In the genomic region with DNA sequence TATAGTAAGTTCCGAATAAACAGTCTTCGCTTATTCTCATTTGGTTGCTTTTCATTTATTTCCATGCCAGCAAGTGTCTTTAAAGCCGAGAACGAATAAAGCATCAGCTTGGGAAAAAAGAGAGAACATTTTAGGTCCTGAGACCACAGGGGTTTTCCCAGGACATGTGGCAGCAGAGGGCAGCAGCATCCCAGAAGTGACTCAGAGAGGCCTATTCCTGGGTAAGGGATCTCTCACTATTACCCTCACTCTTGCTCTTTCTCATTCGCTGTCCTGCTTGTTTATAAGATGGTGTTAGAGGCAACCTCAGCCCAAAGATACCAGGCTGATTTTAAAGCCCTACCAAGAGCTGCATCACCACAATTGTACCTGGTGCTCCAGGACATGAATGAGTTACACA, we compare ENCODE assay signal across 12 cellular contexts. TPM values are rescaled to one million over a fixed set of nuclear protein-coding genes. Genes with fewer than 3 reads are reported as not detected.
DNase-seq lines count a peak whose midpoint lies in the region; ATAC-seq, FAIRE-seq and TF ChIP-seq lines count a peak whose summit lies in the region.
"Not testable (repeated sequence)": the region's sequence is repeated elsewhere in the genome, so short reads cannot be mapped to it uniquely, and the experiment has no call there.
"Had no signal": no experiment of that assay in that cellular context is flagged by ENCODE, and none has a peak within 500 bp of the region (broad histone marks: within the 10 kb centered on the region; RNA-seq: fewer than 3 reads in every experiment).

No MANE protein-coding gene starts in this region.

- not testable (repeated sequence) for BruUV-seq in IMR-90 (replicated peaks; lab: Mats Ljungman, UMichigan)

- FAIRE-seq in GM12892 (lab: Jason Lieb, UNC) (peak; percentile 92), H1 (lab: Jason Lieb, UNC) (peak; percentile 19)

- H3K36me3 Mint-ChIP-seq in WTC11 = not testable (repeated sequence)

- H3K27me3 ChIP-seq in IMR-90 (ENCODE audit: control insufficient read depth, insufficient read depth, low read length); H1 (replicated peaks in 1 of 4; ENCODE audit: control insufficient read depth in 3 of 4, extremely low read depth in 1 of 4, insufficient read depth in 3 of 4, low read length in 3 of 4); right lobe of liver: not testable (repeated sequence)

- H3K4me3 Mint-ChIP-seq in WTC11 = not testable (repeated sequence)

- not testable (repeated sequence) for H3K4me2 ChIP-seq in IMR-90 (ENCODE audit: low read depth, low read length); H1 (ENCODE audit: insufficient read depth in 1 of 2, low read depth in 2 of 2, low read length in 2 of 2)

- not testable (repeated sequence) for H3K23ac ChIP-seq in IMR-90 (ENCODE audit: low read depth, low read length); H1 (ENCODE audit: insufficient read length)

- not testable (repeated sequence) for TF ChIP-seq EP300 in H1 (IDR thresholded peaks at IDR 0.05; ENCODE audit: borderline replicate concordance in 1 of 2, low read depth in 2 of 2, low read length in 2 of 2)

- H3K27me3 Mint-ChIP-seq in WTC11 (ENCODE audit: low read depth) = not testable (repeated sequence)

- H3K23me2 ChIP-seq in H1 (ENCODE audit: low read depth, low read length) = not testable (repeated sequence)

- not testable (repeated sequence) for H3K18ac ChIP-seq in IMR-90 (ENCODE audit: low read depth, low read length); H1 (ENCODE audit: extremely low read depth, low read length)

- not testable (repeated sequence) for H3K9me3 ChIP-seq in IMR-90 (ENCODE audit: control insufficient read depth, insufficient read depth, low read length); H1 (ENCODE audit: insufficient read depth in 2 of 2, low read depth in 1 of 2, low read length in 1 of 2); right lobe of liver

- dilution Hi-C loops in IMR-90 (cut with HindIII; ENCODE audit: low sequenced_read_pairs, unreplicated experiment) = not testable (repeated sequence)

- not testable (repeated sequence) for H3K79me2 ChIP-seq in H1 (ENCODE audit: control insufficient read depth in 1 of 2, insufficient read depth in 2 of 2, low read length in 2 of 2)

- intact Hi-C loops in IMR-90 (cut with micrococcal nuclease); left ventricle myocardium superior (cut with micrococcal nuclease); right lobe of liver (cut with DNase I): not testable (repeated sequence)

- H3K4me3 ChIP-seq in IMR-90 (ENCODE audit: insufficient read depth, low read depth, low read length); H1 (ENCODE audit: extremely low read depth in 1 of 4, insufficient read depth in 2 of 4, low read depth in 3 of 4, low read length in 4 of 4); right lobe of liver: not testable (repeated sequence)

- not testable (repeated sequence) for H2BK15ac ChIP-seq in IMR-90 (ENCODE audit: low read depth, low read length); H1 (ENCODE audit: low read length)

- not testable (repeated sequence) for TF ChIP-seq RAD21 in IMR-90 (IDR thresholded peaks at IDR 0.05; ENCODE audit: low read length); H1 (IDR thresholded peaks at IDR 0.05 in 1 of 2, conservative IDR thresholded peaks at IDR 0.05 in 1 of 2; ENCODE audit: low read depth in 2 of 2, low read length in 2 of 2)

- not testable (repeated sequence) for H3K9me3 Mint-ChIP-seq in WTC11

- not testable (repeated sequence) for H2BK5ac ChIP-seq in IMR-90 (ENCODE audit: low read depth, low read length, poor library complexity, severe bottlenecking); H1 (ENCODE audit: low read depth, low read length)

- POLR2A ChIA-PET in IMR-90 (lab: Charles Lee; ENCODE audit: unreplicated experiment); WTC11 (lab: Charles Lee); H1 (lab: Charles Lee; ENCODE audit: partially characterized antibody): not testable (repeated sequence)

- not testable (repeated sequence) for TF ChIP-seq POLR2A in GM12892 (IDR thresholded peaks at IDR 0.05; ENCODE audit: low read depth, low read length); IMR-90 (IDR thresholded peaks at IDR 0.05; ENCODE audit: low read depth, low read length); H1 (IDR thresholded peaks at IDR 0.05; ENCODE audit: control extremely low read depth in 1 of 2, low read depth in 2 of 2, low read length in 2 of 2); right lobe of liver (IDR thresholded peaks at IDR 0.05)

- H3K9ac ChIP-seq in IMR-90 (ENCODE audit: low read depth, low read length); H1 (replicated peaks in 1 of 4; ENCODE audit: extremely low read depth in 1 of 4, low read depth in 3 of 4, low read length in 3 of 4): not testable (repeated sequence)

- DNase-seq in GM12892 (ENCODE audit: insufficient read length); IMR-90; WTC11 (ENCODE audit: low spot score); H1 (ENCODE audit: low read depth in 1 of 2, low spot score in 2 of 2); left ventricle myocardium superior; right lobe of liver: not testable (repeated sequence)

- not testable (repeated sequence) for H3K79me1 ChIP-seq in IMR-90 (ENCODE audit: low read depth in 1 of 2, low read length in 2 of 2); H1 (ENCODE audit: low read depth, low read length)

- H3K27ac Mint-ChIP-seq in WTC11 = not testable (repeated sequence)

- not testable (repeated sequence) for H2BK20ac ChIP-seq in IMR-90 (ENCODE audit: low read depth, low read length); H1 (ENCODE audit: low read length)

- ATAC-seq in IMR-90 (ENCODE audit: low read depth) (peak; percentile 49; the same call in 1 of the 2 replicates), WTC11 (peak; percentile 98), left ventricle myocardium superior (peak; percentile 48), right lobe of liver (peak in 3 of 4 donors; percentile 49 to 74 (median 72))

- not testable (repeated sequence) for H2BK120ac ChIP-seq in IMR-90 (ENCODE audit: low read depth, low read length); H1 (replicated peaks; ENCODE audit: low read depth, low read length)

- H4K91ac ChIP-seq in IMR-90 (ENCODE audit: insufficient read depth, low read depth, low read length); H1 (replicated peaks; ENCODE audit: insufficient read length, low read length): not testable (repeated sequence)

- H4K5ac ChIP-seq in IMR-90 (ENCODE audit: low read depth, low read length); H1 (ENCODE audit: insufficient read length, low read depth, low read length): not testable (repeated sequence)

- H3K14ac ChIP-seq in IMR-90 (replicated peaks; ENCODE audit: low read depth, low read length); H1 (ENCODE audit: insufficient read length): not testable (repeated sequence)

- H3K36me3 ChIP-seq in IMR-90 (ENCODE audit: control insufficient read depth, insufficient read depth, low read length); H1 (ENCODE audit: control insufficient read depth in 2 of 4, insufficient read depth in 4 of 4, low read length in 3 of 4); right lobe of liver: not testable (repeated sequence)

- not testable (repeated sequence) for H2AFZ ChIP-seq in IMR-90 (replicated peaks; ENCODE audit: low read length, poor library complexity); H1 (ENCODE audit: low read length)

- H4K8ac ChIP-seq in IMR-90 (ENCODE audit: low read depth in 2 of 2, low read length in 2 of 2); H1 (ENCODE audit: extremely low read depth, insufficient read depth, low read length): not testable (repeated sequence)

- H2AK5ac ChIP-seq in IMR-90 (ENCODE audit: low read depth, low read length); H1 (ENCODE audit: low read depth, low read length): not testable (repeated sequence)

- H3K4ac ChIP-seq in IMR-90 (ENCODE audit: low read depth, low read length); H1 (replicated peaks; ENCODE audit: insufficient read length, low read depth, low read length): not testable (repeated sequence)

- in situ Hi-C loops in IMR-90 (cut with MboI; ENCODE audit: low sequenced_read_pairs) = not testable (repeated sequence)

- H3K56ac ChIP-seq in IMR-90 (ENCODE audit: extremely low read depth, insufficient read depth, low read length); H1 (replicated peaks; ENCODE audit: insufficient read length, low read depth, low read length): not testable (repeated sequence)

- not testable (repeated sequence) for H2BK12ac ChIP-seq in H1 (ENCODE audit: low read depth, low read length)

- H4K20me1 ChIP-seq in IMR-90 (ENCODE audit: insufficient read depth, low read length); H1 (replicated peaks in 1 of 2; ENCODE audit: control insufficient read depth in 1 of 2, insufficient read depth in 2 of 2, low read length in 2 of 2): not testable (repeated sequence)

- no CpG with 5 or more reads among the region's 5 CpGs for WGBS in IMR-90 (ENCODE audit: extremely low coverage in 2 of 2, insufficient read length in 1 of 2), 2 experiments
- 100% methylated on average over 1 of the region's 5 CpGs; no CpG with 5 or more reads in 1 of the 2 experiments for WGBS in H1 (ENCODE audit: extremely low coverage in 1 of 2, insufficient coverage in 1 of 2, insufficient read length in 1 of 2, insufficient replicate concordance in 2 of 2, low coverage in 1 of 2, low lambda C conversion rate in 2 of 2, missing lambda C conversion rate in 1 of 2), 2 experiments
- WGBS in right lobe of liver (ENCODE audit: insufficient coverage, low coverage, low lambda C conversion rate, missing lambda C conversion rate) = 44% methylated on average over 2 of the region's 5 CpGs

- not testable (repeated sequence) for H3K4me1 Mint-ChIP-seq in WTC11

- not testable (repeated sequence) for TF ChIP-seq CTCF in IMR-90 (conservative IDR thresholded peaks at IDR 0.05; ENCODE audit: low read depth, low read length); WTC11 (IDR thresholded peaks at IDR 0.05); H1 (IDR thresholded peaks at IDR 0.05; ENCODE audit: control extremely low read depth in 1 of 3, insufficient read depth in 1 of 3, low read depth in 1 of 3, low read length in 3 of 3); right lobe of liver (IDR thresholded peaks at IDR 0.05)

- CTCF ChIA-PET in IMR-90 (lab: Yijun Ruan, JAX); WTC11 (lab: Charles Lee); H1 (lab: Charles Lee; ENCODE audit: partially characterized antibody): not testable (repeated sequence)

- H3K4me1 ChIP-seq in IMR-90 (ENCODE audit: control insufficient read depth, insufficient read depth, low read length); H1 (replicated peaks in 1 of 4; ENCODE audit: control insufficient read depth in 3 of 4, insufficient read depth in 4 of 4, low read length in 3 of 4); right lobe of liver: not testable (repeated sequence)

- H3K9me1 ChIP-seq in IMR-90 (ENCODE audit: insufficient read depth, low read length) = not testable (repeated sequence)

- not testable (repeated sequence) for H3K27ac ChIP-seq in IMR-90 (ENCODE audit: insufficient read depth, low read length); H1 (ENCODE audit: low read depth, low read length); right lobe of liver

- H2AK9ac ChIP-seq in IMR-90 (replicated peaks; ENCODE audit: low read depth, low read length, poor library complexity) = not testable (repeated sequence)

RNA-seq across cellular contexts. Expression of a gene that starts 7.2 kb away (rescaled TPM):
- not detected for polyA plus RNA-seq in GM12892 (2012; ENCODE audit: missing spikeins)
- total RNA-seq in IMR-90 (2012; rRNA removed) = not detected in 2 replicates
- polyA plus RNA-seq in IMR-90 (2012; rRNA removed) = not detected in 2 replicates
- polyA plus RNA-seq in IMR-90 (2012; cell fraction: cytosol; rRNA removed) = not detected in 2 replicates
- 0.06 TPM in 1 of 2 replicates, not detected in the other for polyA plus RNA-seq in IMR-90 (2012; cell fraction: nucleus; rRNA removed; ENCODE audit: low replicate concordance)
- total RNA-seq in WTC11 (2021) = 0.46 to 0.82 TPM in 2 of 3 replicates, not detected in the other
- total RNA-seq in H1 (2021; fragmentation: NEBNext Ultra II Directional; extraction: Animal tissue kit (Norgen Biotek cat#: 25700)) = 0.25 and 0.32 TPM in 2 replicates
- polyA plus RNA-seq in H1 (2011; rRNA removed) = 0.08 TPM in 1 of 2 replicates, not detected in the other
- polyA plus RNA-seq in H1 (2011; cell fraction: cytosol; rRNA removed) = not detected
- 0.44 TPM for polyA plus RNA-seq in H1 (2011; cell fraction: nucleus; rRNA removed)
- not detected in 4 replicates for polyA plus RNA-seq in H1 (2012, experiment 1 of 2)
- not detected for polyA plus RNA-seq in H1 (2012, experiment 2 of 2)
- polyA plus RNA-seq in H1 (2013, experiment 1 of 2) = 0.39 TPM
- polyA plus RNA-seq in H1 (2013, experiment 2 of 2) = 0.26 TPM
- polyA minus RNA-seq in H1 (2011; rRNA and poly(A)+ RNA removed) = 0.16 TPM in 1 of 2 replicates, not detected in the other
- not detected for polyA minus RNA-seq in H1 (2011; cell fraction: cytosol; rRNA and poly(A)+ RNA removed)
- polyA minus RNA-seq in H1 (2011; cell fraction: nucleus; rRNA and poly(A)+ RNA removed) = 0.40 TPM
- not detected for total RNA-seq in left ventricle myocardium superior
- total RNA-seq in right lobe of liver = not detected
- total RNA-seq: A673; CD8-positive, alpha-beta T cell; H9; HT-29 had no signal
- polyA plus RNA-seq: BJ, CD14-positive monocyte had no signal

RNA-seq across cellular contexts. Expression of a gene that starts 37.8 kb away (rescaled TPM):
- polyA plus RNA-seq in GM12892 (2012; ENCODE audit: missing spikeins) = not detected
- total RNA-seq in IMR-90 (2012; rRNA removed) (13.6 and 32.8 TPM in 2 replicates), WTC11 (2021) (30.3 to 56.0 TPM (median 49.4 TPM) in 3 replicates), left ventricle myocardium superior (not detected), right lobe of liver (not detected)
- polyA plus RNA-seq in IMR-90 (2012; rRNA removed) (28.8 and 30.5 TPM in 2 replicates), H1 (2011; rRNA removed) (80.4 and 189 TPM in 2 replicates)
- 2.1 and 3.4 TPM in 2 replicates for polyA plus RNA-seq in IMR-90 (2012; cell fraction: cytosol; rRNA removed)
- polyA plus RNA-seq in IMR-90 (2012; cell fraction: nucleus; rRNA removed; ENCODE audit: low replicate concordance) = 0.33 and 4.3 TPM in 2 replicates
- 84.1 and 87.6 TPM in 2 replicates for total RNA-seq in H1 (2021; fragmentation: NEBNext Ultra II Directional; extraction: Animal tissue kit (Norgen Biotek cat#: 25700))
- polyA plus RNA-seq in H1 (2011; cell fraction: cytosol; rRNA removed) = 148 TPM
- 13.7 TPM for polyA plus RNA-seq in H1 (2011; cell fraction: nucleus; rRNA removed)
- 76.6 to 127 TPM (median 90.9 TPM) in 4 replicates for polyA plus RNA-seq in H1 (2012, experiment 1 of 2)
- 236 TPM for polyA plus RNA-seq in H1 (2012, experiment 2 of 2)
- 126 TPM for polyA plus RNA-seq in H1 (2013, experiment 1 of 2)
- polyA plus RNA-seq in H1 (2013, experiment 2 of 2) = 133 TPM
- 17.5 and 22.1 TPM in 2 replicates for polyA minus RNA-seq in H1 (2011; rRNA and poly(A)+ RNA removed)
- 12.3 TPM for polyA minus RNA-seq in H1 (2011; cell fraction: cytosol; rRNA and poly(A)+ RNA removed)
- polyA minus RNA-seq in H1 (2011; cell fraction: nucleus; rRNA and poly(A)+ RNA removed) = 8.4 TPM
- total RNA-seq: CD8-positive, alpha-beta T cell; HT-29 had no signal
- polyA plus RNA-seq: CD14-positive monocyte had no signal

RNA-seq across cellular contexts. Expression of a gene that starts 39.0 kb away (rescaled TPM):
- polyA plus RNA-seq in GM12892 (2012; ENCODE audit: missing spikeins) = not detected
- total RNA-seq in IMR-90 (2012; rRNA removed) (not detected in 2 replicates), WTC11 (2021) (0.11 to 0.31 TPM (median 0.18 TPM) in 3 replicates), left ventricle myocardium superior (not detected), right lobe of liver (under 1 TPM in 1 of 6 experiments, not detected in 5; 0.12 TPM)
- polyA plus RNA-seq in IMR-90 (2012; rRNA removed) (not detected in 2 replicates), H1 (2011; rRNA removed) (not detected in 2 replicates)
- not detected in 2 replicates for polyA plus RNA-seq in IMR-90 (2012; cell fraction: cytosol; rRNA removed)
- not detected in 2 replicates for polyA plus RNA-seq in IMR-90 (2012; cell fraction: nucleus; rRNA removed; ENCODE audit: low replicate concordance)
- not detected in 2 replicates for total RNA-seq in H1 (2021; fragmentation: NEBNext Ultra II Directional; extraction: Animal tissue kit (Norgen Biotek cat#: 25700))
- polyA plus RNA-seq in H1 (2011; cell fraction: cytosol; rRNA removed) = 0.03 TPM
- 0.14 TPM for polyA plus RNA-seq in H1 (2011; cell fraction: nucleus; rRNA removed)
- polyA plus RNA-seq in H1 (2012, experiment 1 of 2) = not detected in 4 replicates
- not detected for polyA plus RNA-seq in H1 (2012, experiment 2 of 2)
- 0.18 TPM for polyA plus RNA-seq in H1 (2013, experiment 1 of 2)
- not detected for polyA plus RNA-seq in H1 (2013, experiment 2 of 2)
- polyA minus RNA-seq in H1 (2011; rRNA and poly(A)+ RNA removed) = not detected in 2 replicates
- polyA minus RNA-seq in H1 (2011; cell fraction: cytosol; rRNA and poly(A)+ RNA removed) = not detected
- not detected for polyA minus RNA-seq in H1 (2011; cell fraction: nucleus; rRNA and poly(A)+ RNA removed)
- total RNA-seq: A673; CD8-positive, alpha-beta T cell; H9; HT-29 had no signal
- polyA plus RNA-seq: BJ, CD14-positive monocyte had no signal

Comparison
In these comparisons a context has a peak if more than half of its experiments do, and no peak if none do; other contexts are left out.
1. ATAC-seq: peak in every context shown above with its lines; median percentile 98 in WTC11; 72 in right lobe of liver; 49 in IMR-90; 48 in left ventricle myocardium superior.
2. RNA of a gene that starts 37.8 kb away (total RNA-seq): 84.1 to 87.6 TPM in H1, 30.3 to 56.0 TPM in WTC11 and 13.6 to 32.8 TPM in IMR-90; not detected in left ventricle myocardium superior (single experiment) and not detected in right lobe of liver; every median in the first group is over 10 times any median in the second.